In the genomic region with DNA sequence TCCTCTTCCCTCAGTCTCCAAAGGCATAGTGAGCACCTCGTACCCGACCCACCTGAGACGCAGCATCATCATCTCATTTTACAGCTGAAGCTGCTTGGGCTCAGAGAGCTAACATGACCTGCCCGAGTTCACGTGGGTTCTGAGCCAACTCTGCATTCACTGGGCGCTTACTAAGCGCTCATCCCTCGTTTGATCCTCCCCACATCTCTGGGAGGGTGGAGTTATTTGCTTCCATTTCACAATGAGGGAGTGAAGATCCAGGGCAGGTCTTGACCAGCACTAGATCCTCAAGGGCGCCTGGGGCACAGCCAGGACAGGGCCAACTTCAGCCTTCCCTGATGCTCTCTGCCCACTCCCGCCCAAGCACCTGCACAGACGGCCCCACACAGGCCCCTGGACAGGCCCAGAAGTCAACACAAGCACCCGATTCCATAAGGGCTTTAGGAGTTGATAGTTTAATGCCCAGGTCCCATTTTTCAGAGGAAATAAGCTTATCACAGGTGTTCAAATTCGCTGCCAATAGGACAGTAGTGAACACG, we compare ENCODE assay signal across 19 cellular contexts.
"Had no signal": no experiment of that assay in that cellular context is flagged by ENCODE, and none has a peak within 500 bp of the region (broad histone marks: within the 10 kb centered on the region; RNA-seq: fewer than 3 reads in every experiment).

No MANE protein-coding gene starts in this region.

- H3K9me3 ChIP-seq: ovary, sigmoid colon, thoracic aorta, transverse colon had no signal

- H3K36me3 ChIP-seq: ovary, right atrium auricular region, sigmoid colon, stomach, thoracic aorta, transverse colon had no signal

- ATAC-seq: effector memory CD8-positive, alpha-beta T cell; foreskin keratinocyte; left cardiac atrium; left ventricle myocardium superior; naive thymus-derived CD4-positive, alpha-beta T cell had no signal

- H3K27ac ChIP-seq: foreskin keratinocyte, ovary, right atrium auricular region, sigmoid colon, skin epidermis, stomach, thoracic aorta, transverse colon had no signal

- H3K4me3 ChIP-seq: lung, ovary, right atrium auricular region, sigmoid colon, skin epidermis, stomach, thoracic aorta, transverse colon had no signal

- H3K27me3 ChIP-seq: foreskin keratinocyte, ovary, right atrium auricular region had no signal

- DNase-seq: effector memory CD8-positive, alpha-beta T cell; foreskin keratinocyte; immature natural killer cell; left cardiac atrium; left ventricle myocardium superior; mesendoderm; naive thymus-derived CD4-positive, alpha-beta T cell; nephron progenitor cell; ovary; sigmoid colon; stimulated activated CD4-positive, alpha-beta T cell treated with anti-CD3 and anti-CD28 coated beads, Interleukin-12 subunit alpha, Interleukin-12 subunit beta, amount 100 ng/mL, for 4 hours; stimulated activated naive CD4-positive, alpha-beta T cell; stomach; substantia nigra; transverse colon had no signal

- H3K4me1 ChIP-seq: foreskin keratinocyte, right atrium auricular region, sigmoid colon, stomach, transverse colon had no signal
